28 cellular contexts compared by ENCODE assay signal in the genomic region with DNA sequence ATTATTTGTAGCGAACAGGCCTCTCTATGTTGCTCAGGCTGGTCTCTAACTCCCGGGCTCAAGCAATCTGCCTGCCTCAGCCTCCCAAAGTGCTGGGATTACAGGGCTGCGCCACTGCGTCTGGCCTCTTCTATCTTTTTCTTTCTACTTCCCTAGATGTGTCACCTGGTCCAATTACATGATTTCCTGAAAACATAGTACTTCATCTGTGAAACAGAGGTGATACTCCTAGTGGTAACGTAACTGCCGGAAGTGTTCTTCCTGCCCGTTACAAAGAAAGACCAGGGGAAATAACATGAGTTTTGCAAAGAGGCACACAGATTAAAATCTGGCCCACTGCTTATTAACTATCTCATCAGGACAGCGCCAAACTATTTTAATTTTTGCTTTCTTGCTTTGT. TPM values are rescaled to one million over a fixed set of nuclear protein-coding genes. Genes with fewer than 3 reads are reported as not detected.
"Had no signal": no experiment of that assay in that cellular context is flagged by ENCODE, and none has a peak within 500 bp of the region (broad histone marks: within the 10 kb centered on the region; RNA-seq: fewer than 3 reads in every experiment).

No MANE protein-coding gene starts in this region.

- H3K4me1 ChIP-seq: left lung, stomach, thyroid gland, upper lobe of left lung, vagina had no signal

- DNase-seq: hippocampal formation; kidney glomerular epithelial cell; left colon; left lung; lower lobe of right lung; mesendoderm; naive B cell; natural killer cell; nephron progenitor cell; ovary; retina; right cardiac atrium; stimulated activated CD4-positive, alpha-beta T cell treated with anti-CD3 and anti-CD28 coated beads, Interleukin-12 subunit alpha, Interleukin-12 subunit beta, amount 100 ng/mL, for 4 hours; stimulated activated CD4-positive, alpha-beta T cell treated with anti-CD3 and anti-CD28 coated beads, Interleukin-15, amount 100 ng/mL, for 24 hours; stimulated activated CD4-positive, alpha-beta T cell treated with anti-CD3 and anti-CD28 coated beads, Interleukin-2, amount 100 ng/mL, for 24 hours; stimulated activated CD4-positive, alpha-beta T cell treated with anti-CD3 and anti-CD28 coated beads, Interleukin-4, amount 100 ng/mL, for 1 hour; stimulated activated naive B cell treated with anti-CD40 and anti-IgM and Interleukin-4, amounts not matched to agents 10 μg/mL and 1 μg/mL and 100 μg/mL, for 72 hours; stimulated activated naive CD8-positive, alpha-beta T cell treated with anti-CD3 and anti-CD28 coated beads, Interleukin-15, Interleukin-2, amounts not matched to agents 100 U/mL and 50 U/mL, for 24 hours; stomach; testis; thyroid gland; transverse colon; upper lobe of left lung had no signal

- H3K4me2 ChIP-seq: neural progenitor cell had no signal

- H3K36me3 ChIP-seq: left lung, lower lobe of right lung, neural progenitor cell, ovary, stomach, thyroid gland, transverse colon, upper lobe of left lung, vagina had no signal

- H3K4me3 ChIP-seq: left lung, lower lobe of right lung, neural progenitor cell, ovary, skin epidermis, stomach, testis, thyroid gland, transverse colon, upper lobe of left lung, vagina had no signal

- H2AFZ ChIP-seq: neural progenitor cell had no signal

- H3K27ac ChIP-seq: neural progenitor cell, ovary, skin epidermis, stomach, testis, thyroid gland, transverse colon, upper lobe of left lung, vagina had no signal

- H3K9me3 ChIP-seq: left lung, lower lobe of right lung, ovary, stomach, testis, thyroid gland, transverse colon, upper lobe of left lung, vagina had no signal

- ATAC-seq: left colon; left lung; lower lobe of right lung; natural killer cell; right cardiac atrium; sciatic nerve; stimulated activated naive B cell treated with anti-CD40 and anti-IgM and Interleukin-4, amounts not matched to agents 10 μg/mL and 1 μg/mL and 100 μg/mL, for 72 hours; stimulated activated naive CD8-positive, alpha-beta T cell treated with anti-CD3 and anti-CD28 coated beads, Interleukin-15, Interleukin-2, amounts not matched to agents 100 U/mL and 50 U/mL, for 24 hours had no signal

RNA-seq across cellular contexts. Expression of a gene that starts 18.4 kb away (rescaled TPM):
- total RNA-seq: progenitor cell of endocrine pancreas had no signal
